ENCODE assay signal across 13 cellular contexts in the genomic region with DNA sequence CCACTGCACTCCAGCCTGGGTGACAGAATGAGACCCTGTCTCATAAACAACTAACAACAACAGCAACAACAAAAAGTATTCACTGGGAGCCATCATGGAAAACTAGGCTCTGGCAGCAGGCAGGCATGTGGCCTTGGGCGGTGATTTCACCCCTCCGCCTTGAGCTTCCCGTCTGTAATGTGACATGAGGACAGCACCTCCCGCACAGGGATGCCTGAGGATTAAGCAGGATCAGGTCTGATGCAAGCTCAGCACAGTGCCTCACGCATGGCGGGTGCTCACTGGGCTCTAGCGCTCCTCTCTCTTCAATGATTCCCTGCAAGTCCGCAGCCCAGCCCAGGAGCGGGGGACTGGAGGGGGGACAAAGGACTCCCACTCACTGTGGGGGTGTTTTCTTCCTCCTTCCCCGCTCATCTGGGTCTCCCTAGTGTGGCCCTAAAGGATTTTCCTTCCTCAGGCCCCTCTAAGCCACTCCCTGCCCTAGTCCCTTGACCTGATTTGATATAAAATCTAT. TPM values are rescaled to one million over a fixed set of nuclear protein-coding genes. Genes with fewer than 3 reads are reported as not detected.
A peak's percentile ranks its signal among the peaks of the same experiment; 100 is the strongest.
DNase-seq lines count a peak whose midpoint lies in the region; ATAC-seq and TF ChIP-seq lines count a peak whose summit lies in the region.
"Had no signal": no experiment of that assay in that cellular context is flagged by ENCODE, and none has a peak within 500 bp of the region (broad histone marks: within the 10 kb centered on the region; RNA-seq: fewer than 3 reads in every experiment).

No MANE protein-coding gene starts in this region.

- H3K4me1 ChIP-seq in esophagus squamous epithelium: peaks cover 38 to 75% (median 48%) of the 10 kb centered on the region in 3 donors

- TF ChIP-seq CTCF in AG10803 (conservative IDR thresholded peaks at IDR 0.05; ENCODE audit: low read length) (no peak), esophagus squamous epithelium (IDR thresholded peaks at IDR 0.05) (no peak), nephron progenitor cell (IDR thresholded peaks at IDR 0.05) (no peak)

- H3K27me3 Mint-ChIP-seq in nephron progenitor cell (ENCODE audit: low read depth, poor library complexity): peaks cover 5% of the 10 kb centered on the region

- peak overlapping the region; percentile 74 for H3K27ac Mint-ChIP-seq in nephron progenitor cell
- H3K27ac Mint-ChIP-seq: stimulated activated naive CD8-positive, alpha-beta T cell treated with anti-CD3 and anti-CD28 coated beads, Interleukin-15, amount 100 ng/mL, for 72 hours had no signal

- no peaks in the 10 kb centered on the region for H3K9me3 ChIP-seq in esophagus squamous epithelium

- DNase-seq in AG10803 (ENCODE audit: low read depth) (peak; percentile 80), NCI-H524 treated with DMSO at 0.1 percent for 48 hours (lab: John Stamatoyannopoulos, UW) (peak; percentile 42), esophagus squamous epithelium (lab: John Stamatoyannopoulos, UW) (no peak), nephron progenitor cell (peak; percentile 43), 8988T (no peak), medulla oblongata (ENCODE audit: extremely low spot score) (no peak), NOMO-1 treated with dmso at 0.1 percent for 144 hours (lab: John Stamatoyannopoulos, UW; ENCODE audit: unreplicated experiment) (no peak)
- DNase-seq: activated gamma-delta T cell treated with Interleukin-2 at 50 U/mL for 16 hours; NK-92 treated with Interleukin-12 subunit alpha and Interleukin-12 subunit beta, amount 100 ng/mL, for 24 hours; stimulated activated naive CD8-positive, alpha-beta T cell treated with anti-CD3 and anti-CD28 coated beads, Interleukin-15, amount 100 ng/mL, for 72 hours had no signal

- no peak for TF ChIP-seq POLR2A in esophagus squamous epithelium (IDR thresholded peaks at IDR 0.05)

- peaks cover 46% of the 10 kb centered on the region for H3K4me1 Mint-ChIP-seq in nephron progenitor cell

- no peaks in the 10 kb centered on the region for H3K36me3 ChIP-seq in esophagus squamous epithelium

- WGBS in esophagus squamous epithelium, 2 donors: 86% methylated on average over 4 of the region's 10 CpGs; no CpG with 5 or more reads in 1 of the 2 donors

- H3K27ac ChIP-seq in esophagus squamous epithelium: peak overlapping the region; percentile 85 to 99 (median 94)
- H3K27ac ChIP-seq: C4-2B had no signal

- H3K4me3 ChIP-seq in AG10803 (ENCODE audit: low read length) (no peak overlapping the region), esophagus squamous epithelium (peak overlapping the region in 1 of 4 donors; percentile 12)

- H3K4me3 Mint-ChIP-seq in nephron progenitor cell: no peak overlapping the region
- H3K4me3 Mint-ChIP-seq: stimulated activated naive CD8-positive, alpha-beta T cell treated with anti-CD3 and anti-CD28 coated beads, Interleukin-15, amount 100 ng/mL, for 72 hours had no signal

- no peaks in the 10 kb centered on the region for H3K36me3 Mint-ChIP-seq in nephron progenitor cell (ENCODE audit: low read depth)

- intact Hi-C loops in esophagus squamous epithelium (cut with DNase I): no loop called here

- H3K27me3 ChIP-seq in esophagus squamous epithelium: no peaks in the 10 kb centered on the region

- ATAC-seq in GM21515 (IDR thresholded peaks at IDR 0.05; ENCODE audit: unreplicated experiment): no peak
- ATAC-seq: left lobe of liver; stimulated activated naive CD8-positive, alpha-beta T cell treated with anti-CD3 and anti-CD28 coated beads, Interleukin-15, amount 100 ng/mL, for 72 hours had no signal

- peaks cover 3% of the 10 kb centered on the region for H3K9me3 Mint-ChIP-seq in nephron progenitor cell
- H3K9me3 Mint-ChIP-seq: stimulated activated naive CD8-positive, alpha-beta T cell treated with anti-CD3 and anti-CD28 coated beads, Interleukin-15, amount 100 ng/mL, for 72 hours had no signal

RNA-seq across cellular contexts. Expression of a gene that starts 2.8 kb away (rescaled TPM):
- 100 to 1,000 TPM in 1 of 4 donors, 10 to 100 TPM in 3; 16.3 to 105 (median 20.5) TPM for total RNA-seq in esophagus squamous epithelium

RNA-seq across cellular contexts. Expression of a gene that starts 6.0 kb away (rescaled TPM):
- total RNA-seq in esophagus squamous epithelium: 1 to 10 TPM; 1.7 to 6.9 (median 4.5) TPM

RNA-seq across cellular contexts. Expression of a gene that starts 18.8 kb away (rescaled TPM):
- total RNA-seq in esophagus squamous epithelium: 10 to 100 TPM; 19.8 to 28.4 (median 25.3) TPM

RNA-seq across cellular contexts. Expression of a gene that starts 32.2 kb away (rescaled TPM):
- total RNA-seq in esophagus squamous epithelium: 1 to 10 TPM; 1.7 to 9.0 (median 4.9) TPM

Comparison
In these comparisons a context has a peak if more than half of its experiments do, and no peak if none do; other contexts are left out.
1. DNase-seq: peak in AG10803 (single experiment), NCI-H524 treated with DMSO at 0.1 percent for 48 hours (single experiment) and nephron progenitor cell (single experiment); none in esophagus squamous epithelium (single experiment), 8988T (single experiment), medulla oblongata (single experiment) and NOMO-1 treated with dmso at 0.1 percent for 144 hours (single experiment).